In the genomic region with DNA sequence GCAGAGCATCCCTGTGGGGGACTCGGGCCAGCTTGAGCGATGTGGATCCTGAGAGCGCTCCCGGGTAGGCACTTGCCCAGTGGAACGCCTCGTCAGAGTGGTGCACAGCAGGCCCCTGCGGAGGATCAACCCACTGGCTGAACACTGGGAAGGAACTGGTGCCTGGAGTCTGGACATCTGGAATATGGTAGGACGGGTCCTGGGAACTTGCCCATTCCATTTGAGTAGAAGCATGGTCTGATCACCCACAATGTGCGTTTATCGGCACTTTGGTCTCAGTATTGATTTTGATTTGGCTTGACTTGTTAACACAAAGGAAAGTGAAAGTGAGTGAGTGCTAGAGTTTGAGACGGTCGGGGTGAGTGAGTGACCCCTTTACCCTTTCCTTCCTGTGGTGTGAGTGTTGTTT, we compare ENCODE assay signal across 18 cellular contexts.
DNase-seq lines count a peak whose midpoint lies in the region; ATAC-seq, FAIRE-seq and TF ChIP-seq lines count a peak whose summit lies in the region.
"Had no signal": no experiment of that assay in that cellular context is flagged by ENCODE, and none has a peak within 500 bp of the region (broad histone marks: within the 10 kb centered on the region; RNA-seq: fewer than 3 reads in every experiment).

No MANE protein-coding gene starts in this region.

- H3K14ac ChIP-seq in H1 (ENCODE audit: insufficient read length) = no peak overlapping the region

- no peak overlapping the region for H2BK120ac ChIP-seq in H1 (replicated peaks; ENCODE audit: low read depth, low read length)

- 93% methylated on average over 12 of the region's 12 CpGs; no CpG with 5 or more reads in 1 of the 2 experiments for WGBS in H1 (ENCODE audit: extremely low coverage in 1 of 2, insufficient coverage in 1 of 2, insufficient read length in 1 of 2, insufficient replicate concordance in 2 of 2, low coverage in 1 of 2, low lambda C conversion rate in 2 of 2, missing lambda C conversion rate in 1 of 2), 2 experiments
- 26% methylated on average over 6 of the region's 12 CpGs for WGBS in right lobe of liver (ENCODE audit: insufficient coverage, low coverage, low lambda C conversion rate, missing lambda C conversion rate)

- H3K27me3 ChIP-seq in H1 (replicated peaks in 1 of 4; ENCODE audit: control insufficient read depth in 3 of 4, extremely low read depth in 1 of 4, insufficient read depth in 3 of 4, low read length in 3 of 4) (no peaks in the 10 kb centered on the region), right lobe of liver (no peaks in the 10 kb centered on the region), ascending aorta (no peaks in the 10 kb centered on the region)

- no peak overlapping the region for H3K18ac ChIP-seq in H1 (ENCODE audit: extremely low read depth, low read length)

- TF ChIP-seq EP300 in H1 (IDR thresholded peaks at IDR 0.05; ENCODE audit: borderline replicate concordance in 1 of 2, low read depth in 2 of 2, low read length in 2 of 2) = no peak

- H3K36me3 ChIP-seq in H1 (ENCODE audit: control insufficient read depth in 2 of 4, insufficient read depth in 4 of 4, low read length in 3 of 4) (no peaks in the 10 kb centered on the region), right lobe of liver (no peaks in the 10 kb centered on the region), ascending aorta (no peaks in the 10 kb centered on the region)

- intact Hi-C loops in right lobe of liver (cut with DNase I) (no loop called here), ascending aorta (cut with DNase I) (no loop called here)

- H2AK5ac ChIP-seq in H1 (ENCODE audit: low read depth, low read length) = no peak overlapping the region

- peaks cover 0 to 3% (median 1%) of the 10 kb centered on the region in 4 experiments; a peak in 2 of 7 replicates for H3K4me1 ChIP-seq in H1 (replicated peaks in 1 of 4; ENCODE audit: control insufficient read depth in 3 of 4, insufficient read depth in 4 of 4, low read length in 3 of 4)
- H3K4me1 ChIP-seq in right lobe of liver = peaks cover 0 to 12% (median 2%) of the 10 kb centered on the region in 4 donors
- H3K4me1 ChIP-seq in ascending aorta = no peaks in the 10 kb centered on the region
- H3K4me1 ChIP-seq: Caco-2 had no signal

- FAIRE-seq in H1 (lab: Jason Lieb, UNC) = no peak
- FAIRE-seq: A204.1, D721Med, G401.6, GM12892, K562 had no signal

- no peak overlapping the region for H3K9ac ChIP-seq in H1 (replicated peaks in 1 of 4; ENCODE audit: extremely low read depth in 1 of 4, low read depth in 3 of 4, low read length in 3 of 4)

- no peak overlapping the region for H2BK15ac ChIP-seq in H1 (ENCODE audit: low read length)

- no peak overlapping the region for H3K23ac ChIP-seq in H1 (ENCODE audit: insufficient read length)

- no peaks in the 10 kb centered on the region for H3K79me2 ChIP-seq in H1 (ENCODE audit: control insufficient read depth in 1 of 2, insufficient read depth in 2 of 2, low read length in 2 of 2)

- peak; percentile 82 to 89 (median 86) for ATAC-seq in right lobe of liver
- ATAC-seq: K562 had no signal

- no peak overlapping the region for H4K5ac ChIP-seq in H1 (ENCODE audit: insufficient read length, low read depth, low read length)

- H3K23me2 ChIP-seq in H1 (ENCODE audit: low read depth, low read length) = no peaks in the 10 kb centered on the region

- TF ChIP-seq RAD21 in H1 (IDR thresholded peaks at IDR 0.05 in 1 of 2, conservative IDR thresholded peaks at IDR 0.05 in 1 of 2; ENCODE audit: low read depth in 2 of 2, low read length in 2 of 2) = no peak

- no peaks in the 10 kb centered on the region for H3K79me1 ChIP-seq in H1 (ENCODE audit: low read depth, low read length)

- CTCF ChIA-PET in H1 (lab: Charles Lee; ENCODE audit: partially characterized antibody) = interaction anchor here (0.6 kb wide), 1 partner anchor 1033 kb away, joined by 3 read pairs; no protein-coding TSS in a partner anchor

- no peak overlapping the region for H2BK5ac ChIP-seq in H1 (ENCODE audit: low read depth, low read length)

- no peaks in the 10 kb centered on the region for H4K20me1 ChIP-seq in H1 (replicated peaks in 1 of 2; ENCODE audit: control insufficient read depth in 1 of 2, insufficient read depth in 2 of 2, low read length in 2 of 2)

- H3K56ac ChIP-seq in H1 (replicated peaks; ENCODE audit: insufficient read length, low read depth, low read length) = no peak overlapping the region

- H3K4me3 ChIP-seq in H1 (ENCODE audit: extremely low read depth in 1 of 4, insufficient read depth in 2 of 4, low read depth in 3 of 4, low read length in 4 of 4) (no peak overlapping the region), right lobe of liver (peak overlapping the region in 2 of 3 donors; percentile 38 to 43), ascending aorta (no peak overlapping the region)
- H3K4me3 ChIP-seq: K562 had no signal

- TF ChIP-seq CTCF in H1 (IDR thresholded peaks at IDR 0.05; ENCODE audit: control extremely low read depth in 1 of 3, insufficient read depth in 1 of 3, low read depth in 1 of 3, low read length in 3 of 3) = no peak
- TF ChIP-seq CTCF in right lobe of liver (IDR thresholded peaks at IDR 0.05) = no peak
- no peak for TF ChIP-seq CTCF in ascending aorta (IDR thresholded peaks at IDR 0.05)

- H2BK12ac ChIP-seq in H1 (ENCODE audit: low read depth, low read length) = no peak overlapping the region; the same call in 1 of the 2 replicates

- H3K4me2 ChIP-seq in H1 (ENCODE audit: insufficient read depth in 1 of 2, low read depth in 2 of 2, low read length in 2 of 2) = no peak overlapping the region

- H3K4ac ChIP-seq in H1 (replicated peaks; ENCODE audit: insufficient read length, low read depth, low read length) = peak overlapping the region; percentile 21

- H4K91ac ChIP-seq in H1 (replicated peaks; ENCODE audit: insufficient read length, low read length) = no peak overlapping the region

- DNase-seq in HT1080 (ENCODE audit: low read depth) (peak; percentile 6), H1 (ENCODE audit: low read depth in 1 of 2, low spot score in 2 of 2) (no peak), right lobe of liver (peak in 1 of 3 donors; percentile 71), ascending aorta (ENCODE audit: low spot score in 2 of 2) (no peak), RPMI8226 (no peak), NCI-H1436 (lab: John Stamatoyannopoulos, UW) (no peak), SW 1271 (lab: John Stamatoyannopoulos, UW) (no peak)
- DNase-seq: AML-193; Caco-2; CD4-positive, alpha-beta T cell; GOT3; H9 had no signal

- H3K9me3 ChIP-seq in H1 (ENCODE audit: insufficient read depth in 2 of 2, low read depth in 1 of 2, low read length in 1 of 2) = no peaks in the 10 kb centered on the region
- no peaks in the 10 kb centered on the region for H3K9me3 ChIP-seq in right lobe of liver
- H3K9me3 ChIP-seq in ascending aorta = no peaks in the 10 kb centered on the region
- H3K9me3 ChIP-seq: Caco-2 had no signal

- no peak overlapping the region for H2BK20ac ChIP-seq in H1 (ENCODE audit: low read length)

- H2AFZ ChIP-seq in H1 (ENCODE audit: low read length) = no peak overlapping the region

- POLR2A ChIA-PET in H1 (lab: Charles Lee; ENCODE audit: partially characterized antibody) = no interaction called here

- no peak for TF ChIP-seq POLR2A in H1 (IDR thresholded peaks at IDR 0.05; ENCODE audit: control extremely low read depth in 1 of 2, low read depth in 2 of 2, low read length in 2 of 2)
- TF ChIP-seq POLR2A in right lobe of liver (IDR thresholded peaks at IDR 0.05) = no peak

- H4K8ac ChIP-seq in H1 (ENCODE audit: extremely low read depth, insufficient read depth, low read length) = no peak overlapping the region

- no peak overlapping the region for H3K27ac ChIP-seq in H1 (ENCODE audit: low read depth, low read length)
- peak overlapping the region in 2 of 3 donors; percentile 7 to 44 for H3K27ac ChIP-seq in right lobe of liver
- H3K27ac ChIP-seq in ascending aorta = no peak overlapping the region
- H3K27ac ChIP-seq: C4-2B had no signal

TF ChIP-seq in H1, 55 proteins besides CTCF, POLR2A, EP300 and RAD21:
- no peak for TF ChIP-seq RBBP5 (IDR thresholded peaks at IDR 0.05; ENCODE audit: borderline replicate concordance, low read depth, low read length)

Comparison
In these comparisons a context has a peak if more than half of its experiments do, and no peak if none do; other contexts are left out.
1. H3K27ac ChIP-seq: peak in right lobe of liver (2 of 3); none in H1 (single experiment) and ascending aorta (0 of 2).
2. H3K4me3 ChIP-seq: peak in right lobe of liver (2 of 3); none in H1 (0 of 4) and ascending aorta (0 of 2).